In the genomic region with DNA sequence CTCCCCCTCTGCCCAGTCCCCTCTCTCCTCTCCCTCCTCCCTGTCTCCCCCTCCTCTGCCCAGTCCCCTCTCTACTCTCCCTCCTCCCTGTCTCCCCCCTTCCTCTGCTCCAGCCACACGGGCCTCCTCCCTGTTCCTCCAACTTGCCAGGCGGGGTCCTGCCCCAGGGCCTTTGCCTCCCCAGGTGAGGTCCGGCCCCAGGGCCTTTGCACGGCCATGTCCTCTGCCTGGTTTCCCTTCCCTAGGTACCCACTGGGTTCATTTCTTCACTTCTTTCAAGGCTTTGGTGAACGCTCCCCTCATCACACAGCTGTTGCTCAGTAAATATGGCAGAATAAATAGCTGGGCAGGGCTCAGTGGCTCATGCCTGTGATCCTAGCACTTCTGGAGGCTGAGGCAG, we compare ENCODE assay signal across 2 cellular contexts.
TF ChIP-seq lines count a peak whose summit lies in the region.

No MANE protein-coding gene starts in this region.

TF ChIP-seq in HepG2, 621 proteins besides CTCF, POLR2A, EP300 and RAD21 (continues in another document):
- TF ChIP-seq MEF2D (CRISPR knock-in tag; IDR thresholded peaks at IDR 0.05) (no peak), SAFB2 (CRISPR knock-in tag; IDR thresholded peaks at IDR 0.05; ENCODE audit: borderline replicate concordance, low read depth) (no peak), ZMYM3 (CRISPR knock-in tag; IDR thresholded peaks at IDR 0.05) (0 out of 2 replicates have a peak, but pooled peaks have one; percentile 37), ZNF263 (CRISPR knock-in tag; IDR thresholded peaks at IDR 0.05) (peak; percentile 85), ZKSCAN5 (CRISPR knock-in tag; IDR thresholded peaks at IDR 0.05) (no peak), TBX3 (IDR thresholded peaks at IDR 0.05; ENCODE audit: borderline replicate concordance) (no peak), ZNF530 (CRISPR knock-in tag; IDR thresholded peaks at IDR 0.05; ENCODE audit: low read depth) (no peak), ZNF788 (CRISPR knock-in tag; IDR thresholded peaks at IDR 0.05; ENCODE audit: borderline replicate concordance) (no peak), ATF4 (CRISPR knock-in tag; IDR thresholded peaks at IDR 0.05) (no peak), AHDC1 (CRISPR knock-in tag; IDR thresholded peaks at IDR 0.05; ENCODE audit: borderline replicate concordance) (no peak), ZNF770 (CRISPR knock-in tag; IDR thresholded peaks at IDR 0.05) (peak; percentile 36; the same call in 1 of the 2 replicates), ZNF839 (CRISPR knock-in tag; IDR thresholded peaks at IDR 0.05; ENCODE audit: borderline replicate concordance) (no peak), NCOA5 (CRISPR knock-in tag; IDR thresholded peaks at IDR 0.05) (no peak), CHD4 (IDR thresholded peaks at IDR 0.05; ENCODE audit: borderline replicate concordance, low read length) (peak; percentile 71; the same call in 1 of the 2 replicates), ZNF12 (CRISPR knock-in tag; IDR thresholded peaks at IDR 0.05) (no peak), ZFP36L1 (CRISPR knock-in tag; IDR thresholded peaks at IDR 0.05) (no peak), ZNF75D (CRISPR knock-in tag; IDR thresholded peaks at IDR 0.05; ENCODE audit: borderline replicate concordance) (no peak), ZMYM2 (CRISPR knock-in tag; IDR thresholded peaks at IDR 0.05) (0 out of 2 replicates have a peak, but pooled peaks have one; percentile 18), ZNF224 (CRISPR knock-in tag; IDR thresholded peaks at IDR 0.05) (no peak), ZNF841 (CRISPR knock-in tag; IDR thresholded peaks at IDR 0.05; ENCODE audit: borderline replicate concordance) (no peak)
- TF ChIP-seq, protein P1, sequence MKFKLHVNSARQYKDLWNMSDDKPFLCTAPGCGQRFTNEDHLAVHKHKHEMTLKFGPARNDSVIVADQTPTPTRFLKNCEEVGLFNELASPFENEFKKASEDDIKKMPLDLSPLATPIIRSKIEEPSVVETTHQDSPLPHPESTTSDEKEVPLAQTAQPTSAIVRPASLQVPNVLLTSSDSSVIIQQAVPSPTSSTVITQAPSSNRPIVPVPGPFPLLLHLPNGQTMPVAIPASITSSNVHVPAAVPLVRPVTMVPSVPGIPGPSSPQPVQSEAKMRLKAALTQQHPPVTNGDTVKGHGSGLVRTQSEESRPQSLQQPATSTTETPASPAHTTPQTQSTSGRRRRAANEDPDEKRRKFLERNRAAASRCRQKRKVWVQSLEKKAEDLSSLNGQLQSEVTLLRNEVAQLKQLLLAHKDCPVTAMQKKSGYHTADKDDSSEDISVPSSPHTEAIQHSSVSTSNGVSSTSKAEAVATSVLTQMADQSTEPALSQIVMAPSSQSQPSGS (CRISPR knock-in tag; IDR thresholded peaks at IDR 0.05): no peak

TF ChIP-seq in K562, 482 proteins besides CTCF, POLR2A, EP300 and RAD21:
- TF ChIP-seq SMARCA5 (IDR thresholded peaks at IDR 0.05): peak; percentile 52; the same call in 1 of the 2 replicates
- peak; percentile 40; the same call in 1 of the 2 replicates for TF ChIP-seq BCOR (IDR thresholded peaks at IDR 0.05)
- TF ChIP-seq ZNF121 (CRISPR knock-in tag; conservative IDR thresholded peaks at IDR 0.05): peak; percentile 20; the same call in 1 of the 2 replicates
- no peak for TF ChIP-seq ID3 (CRISPR knock-in tag; IDR thresholded peaks at IDR 0.05)
- no peak for TF ChIP-seq ID3 (tag; IDR thresholded peaks at IDR 0.05)
- peak; percentile 71 for TF ChIP-seq RBM25 (IDR thresholded peaks at IDR 0.05; ENCODE audit: low read depth, low read length, severe bottlenecking)
- 0 out of 4 replicates have a peak, but pooled peaks of 1 of the 2 experiments have one; percentile 18 for TF ChIP-seq HDAC1 (IDR thresholded peaks at IDR 0.05)
- TF ChIP-seq U2AF2 (optimal IDR thresholded peaks at IDR 0.05; ENCODE audit: low read depth, low read length): no peak
- TF ChIP-seq SIRT6 (IDR thresholded peaks at IDR 0.05; ENCODE audit: low read depth, low read length): no peak
- TF ChIP-seq PTBP1 (IDR thresholded peaks at IDR 0.05; ENCODE audit: low read depth, low read length): 0 out of 2 replicates have a peak, but pooled peaks have one; percentile 26
TF ChIP-seq in K562: peak in this region for 6.
